ENCODE assay signal across 2 cellular contexts in the genomic region with DNA sequence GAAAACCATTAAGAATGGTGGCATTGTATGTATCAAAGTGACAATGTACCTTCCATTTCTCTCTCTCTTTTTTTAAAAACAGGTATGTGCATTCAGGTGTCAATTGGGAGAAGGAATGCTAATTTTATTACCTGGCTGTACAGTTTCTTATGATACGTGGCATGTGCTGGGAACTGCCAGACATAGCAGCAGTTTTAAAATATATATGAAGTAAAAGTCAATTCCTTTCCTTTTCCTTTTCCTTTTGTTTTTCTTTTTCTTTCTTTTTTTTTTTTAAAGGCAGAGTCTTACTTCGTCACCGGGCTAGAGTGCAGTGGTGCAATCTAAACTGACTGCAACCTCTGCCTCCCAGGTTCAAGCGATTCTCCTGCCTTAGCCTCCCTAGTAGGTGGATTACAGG.
TF ChIP-seq lines count a peak whose summit lies in the region.

No MANE protein-coding gene starts in this region.

TF ChIP-seq in liver, 16 proteins besides CTCF, POLR2A, EP300 and RAD21:
- TF ChIP-seq HNF4A (conservative IDR thresholded peaks at IDR 0.05) (peak; percentile 6 to 20), RXRA (IDR thresholded peaks at IDR 0.05) (peak in 1 of 2 donors; percentile 10), SP1 (IDR thresholded peaks at IDR 0.05) (no peak), GABPA (IDR thresholded peaks at IDR 0.05 in 1 of 2, conservative IDR thresholded peaks at IDR 0.05 in 1 of 2) (no peak), YY1 (IDR thresholded peaks at IDR 0.05) (no peak), FOXA2 (IDR thresholded peaks at IDR 0.05) (no peak)
- TF ChIP-seq, protein P1, sequence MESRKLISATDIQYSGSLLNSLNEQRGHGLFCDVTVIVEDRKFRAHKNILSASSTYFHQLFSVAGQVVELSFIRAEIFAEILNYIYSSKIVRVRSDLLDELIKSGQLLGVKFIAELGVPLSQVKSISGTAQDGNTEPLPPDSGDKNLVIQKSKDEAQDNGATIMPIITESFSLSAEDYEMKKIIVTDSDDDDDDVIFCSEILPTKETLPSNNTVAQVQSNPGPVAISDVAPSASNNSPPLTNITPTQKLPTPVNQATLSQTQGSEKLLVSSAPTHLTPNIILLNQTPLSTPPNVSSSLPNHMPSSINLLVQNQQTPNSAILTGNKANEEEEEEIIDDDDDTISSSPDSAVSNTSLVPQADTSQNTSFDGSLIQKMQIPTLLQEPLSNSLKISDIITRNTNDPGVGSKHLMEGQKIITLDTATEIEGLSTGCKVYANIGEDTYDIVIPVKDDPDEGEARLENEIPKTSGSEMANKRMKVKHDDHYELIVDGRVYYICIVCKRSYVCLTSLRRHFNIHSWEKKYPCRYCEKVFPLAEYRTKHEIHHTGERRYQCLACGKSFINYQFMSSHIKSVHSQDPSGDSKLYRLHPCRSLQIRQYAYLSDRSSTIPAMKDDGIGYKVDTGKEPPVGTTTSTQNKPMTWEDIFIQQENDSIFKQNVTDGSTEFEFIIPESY (IDR thresholded peaks at IDR 0.05), result no peak
- TF ChIP-seq, protein P2, sequence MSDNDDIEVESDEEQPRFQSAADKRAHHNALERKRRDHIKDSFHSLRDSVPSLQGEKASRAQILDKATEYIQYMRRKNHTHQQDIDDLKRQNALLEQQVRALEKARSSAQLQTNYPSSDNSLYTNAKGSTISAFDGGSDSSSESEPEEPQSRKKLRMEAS (IDR thresholded peaks at IDR 0.05), result no peak
TF ChIP-seq in liver: peak in this region for 2.

TF ChIP-seq in HepG2, 621 proteins besides CTCF, POLR2A, EP300 and RAD21 (continued from another document):
- no peak for TF ChIP-seq MEF2D (CRISPR knock-in tag; IDR thresholded peaks at IDR 0.05)
- TF ChIP-seq CBX5 (CRISPR knock-in tag; IDR thresholded peaks at IDR 0.05; ENCODE audit: borderline replicate concordance), result no peak
- no peak for TF ChIP-seq POLR2AphosphoS5 (IDR thresholded peaks at IDR 0.05; ENCODE audit: low read depth, low read length)
- TF ChIP-seq ZNF3 (CRISPR knock-in tag; IDR thresholded peaks at IDR 0.05), result no peak
- TF ChIP-seq, protein P3, sequence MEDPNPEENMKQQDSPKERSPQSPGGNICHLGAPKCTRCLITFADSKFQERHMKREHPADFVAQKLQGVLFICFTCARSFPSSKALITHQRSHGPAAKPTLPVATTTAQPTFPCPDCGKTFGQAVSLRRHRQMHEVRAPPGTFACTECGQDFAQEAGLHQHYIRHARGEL (CRISPR knock-in tag; IDR thresholded peaks at IDR 0.05), result no peak
- TF ChIP-seq, protein P4, sequence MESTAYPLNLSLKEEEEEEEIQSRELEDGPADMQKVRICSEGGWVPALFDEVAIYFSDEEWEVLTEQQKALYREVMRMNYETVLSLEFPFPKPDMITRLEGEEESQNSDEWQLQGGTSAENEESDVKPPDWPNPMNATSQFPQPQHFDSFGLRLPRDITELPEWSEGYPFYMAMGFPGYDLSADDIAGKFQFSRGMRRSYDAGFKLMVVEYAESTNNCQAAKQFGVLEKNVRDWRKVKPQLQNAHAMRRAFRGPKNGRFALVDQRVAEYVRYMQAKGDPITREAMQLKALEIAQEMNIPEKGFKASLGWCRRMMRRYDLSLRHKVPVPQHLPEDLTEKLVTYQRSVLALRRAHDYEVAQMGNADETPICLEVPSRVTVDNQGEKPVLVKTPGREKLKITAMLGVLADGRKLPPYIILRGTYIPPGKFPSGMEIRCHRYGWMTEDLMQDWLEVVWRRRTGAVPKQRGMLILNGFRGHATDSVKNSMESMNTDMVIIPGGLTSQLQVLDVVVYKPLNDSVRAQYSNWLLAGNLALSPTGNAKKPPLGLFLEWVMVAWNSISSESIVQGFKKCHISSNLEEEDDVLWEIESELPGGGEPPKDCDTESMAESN (CRISPR knock-in tag; conservative IDR thresholded peaks at IDR 0.05), result no peak
- no peak for TF ChIP-seq TAF15 (IDR thresholded peaks at IDR 0.05; ENCODE audit: low read depth, low read length, poor library complexity, severe bottlenecking)
- no peak for TF ChIP-seq TBX3 (IDR thresholded peaks at IDR 0.05; ENCODE audit: borderline replicate concordance)
- TF ChIP-seq DPF2 (CRISPR knock-in tag; IDR thresholded peaks at IDR 0.05; ENCODE audit: borderline replicate concordance, low read depth), result no peak
- no peak for TF ChIP-seq ZNF567 (CRISPR knock-in tag; IDR thresholded peaks at IDR 0.05; ENCODE audit: borderline replicate concordance)
- TF ChIP-seq MATR3 (CRISPR knock-in tag; IDR thresholded peaks at IDR 0.05), result no peak
- TF ChIP-seq ZNF207 (IDR thresholded peaks at IDR 0.05; ENCODE audit: borderline replicate concordance), result no peak
